Comparison of ENCODE assay signal across 8 cellular contexts in genomic region chr4:10115657-10116624, GRCh38. TPM values are rescaled to one million over a fixed set of nuclear protein-coding genes. Genes with fewer than 3 reads are reported as not detected.
DNase-seq lines count a peak whose midpoint lies in the region; ATAC-seq and TF ChIP-seq lines count a peak whose summit lies in the region.

No MANE protein-coding gene starts in this region.

- intact Hi-C loops in activated B cell treated with CpG ODN at 0.5 μM for 24 hours (cut with micrococcal nuclease) = loop anchor here (1.0 to 2.0 kb wide), 3 partner anchors 97 to 1313 kb away; partner anchors contain the start of gene HS3ST1
- intact Hi-C loops in right lobe of liver (cut with DNase I) = no loop called here

- ATAC-seq in GM21717 (IDR thresholded peaks at IDR 0.05; ENCODE audit: unreplicated experiment) = peak; percentile 43
- peak; percentile 32 for ATAC-seq in activated B cell treated with CpG ODN at 0.5 μM for 24 hours (ENCODE audit: low read depth)
- peak; percentile 45 for ATAC-seq in central memory CD8-positive, alpha-beta T cell (replicated peaks; ENCODE audit: extremely low read depth, poor library complexity, severe bottlenecking)
- peak; percentile 49 to 61 (median 54) for ATAC-seq in right lobe of liver

- TF ChIP-seq POLR2A in right lobe of liver (IDR thresholded peaks at IDR 0.05) = peak; percentile 10

- peak overlapping the region; percentile 91 for H3K4me3 Mint-ChIP-seq in activated B cell treated with CpG ODN at 0.5 μM for 24 hours
- H3K4me3 Mint-ChIP-seq in central memory CD8-positive, alpha-beta T cell = peak overlapping the region; percentile 98

- peaks cover 0 to 11% (median 3%) of the 10 kb centered on the region in 4 donors for H3K4me1 ChIP-seq in right lobe of liver

- no peak for TF ChIP-seq CTCF in GM06990 (IDR thresholded peaks at IDR 0.05; ENCODE audit: insufficient read depth, low read length, poor library complexity, severe bottlenecking)
- TF ChIP-seq CTCF in activated B cell treated with CpG ODN at 0.5 μM for 24 hours (IDR thresholded peaks at IDR 0.05) = no peak
- no peak for TF ChIP-seq CTCF in right lobe of liver (IDR thresholded peaks at IDR 0.05)

- H3K27ac ChIP-seq in right lobe of liver = peak overlapping the region; percentile 84 to 97 (median 85)

- no peaks in the 10 kb centered on the region for H3K9me3 Mint-ChIP-seq in activated B cell treated with CpG ODN at 0.5 μM for 24 hours
- no peaks in the 10 kb centered on the region for H3K9me3 Mint-ChIP-seq in central memory CD8-positive, alpha-beta T cell

- peaks cover 30% of the 10 kb centered on the region for H3K36me3 ChIP-seq in GM06990 (ENCODE audit: control insufficient read depth, insufficient read depth, low read length)
- H3K36me3 ChIP-seq in right lobe of liver = peaks cover 0 to 31% (median 16%) of the 10 kb centered on the region in 4 donors

- H3K27me3 ChIP-seq in GM06990 (replicated peaks; ENCODE audit: control insufficient read depth, insufficient read depth, low read length) (no peaks in the 10 kb centered on the region), right lobe of liver (no peaks in the 10 kb centered on the region)

- peak overlapping the region; percentile 89 for H3K27ac Mint-ChIP-seq in activated B cell treated with CpG ODN at 0.5 μM for 24 hours
- peak overlapping the region; percentile 96 for H3K27ac Mint-ChIP-seq in central memory CD8-positive, alpha-beta T cell (ENCODE audit: low read depth)

- peaks cover 52% of the 10 kb centered on the region for H3K36me3 Mint-ChIP-seq in activated B cell treated with CpG ODN at 0.5 μM for 24 hours (ENCODE audit: low read depth)
- H3K36me3 Mint-ChIP-seq in central memory CD8-positive, alpha-beta T cell (ENCODE audit: insufficient read depth) = peaks cover 57% of the 10 kb centered on the region

- peaks cover 70% of the 10 kb centered on the region for H3K4me1 Mint-ChIP-seq in activated B cell treated with CpG ODN at 0.5 μM for 24 hours
- peaks cover 64% of the 10 kb centered on the region for H3K4me1 Mint-ChIP-seq in central memory CD8-positive, alpha-beta T cell

- H3K27me3 Mint-ChIP-seq in activated B cell treated with CpG ODN at 0.5 μM for 24 hours = no peaks in the 10 kb centered on the region
- no peaks in the 10 kb centered on the region for H3K27me3 Mint-ChIP-seq in central memory CD8-positive, alpha-beta T cell

- POLR2A ChIA-PET in activated B cell treated with CpG ODN at 0.5 μM for 24 hours (lab: Charles Lee) = interaction anchor here (0.8 to 3.4 kb wide), 14 partner anchors 8 to 1356 kb away, joined by 3 to 48 read pairs (median 12); partner anchors contain the start of gene ZNF518B

- no peaks in the 10 kb centered on the region for H3K9me3 ChIP-seq in right lobe of liver

- CTCF ChIA-PET in activated B cell treated with CpG ODN at 0.5 μM for 24 hours (lab: Charles Lee) = no interaction called here

- DNase-seq in GM06990 (ENCODE audit: extremely low read depth, insufficient read length) = peak; percentile 79
- no peak for DNase-seq in Jurkat, Clone E6-1 (ENCODE audit: low read depth, low spot score)
- DNase-seq in activated B cell treated with CpG ODN at 0.5 μM for 24 hours = peak; percentile 63
- peak; percentile 42 to 47 for DNase-seq in central memory CD8-positive, alpha-beta T cell (ENCODE audit: low spot score in 2 of 2)
- peak; percentile 68 to 78 (median 72) for DNase-seq in right lobe of liver
- peak; percentile 46 for DNase-seq in stimulated activated CD8-positive, alpha-beta memory T cell treated with anti-CD3 and anti-CD28 coated beads, Interleukin-12 subunit alpha, Interleukin-12 subunit beta, amount 100 ng/mL, for 4 hours (ENCODE audit: low read depth)
- DNase-seq in superior temporal gyrus (ENCODE audit: extremely low spot score) = no peak

- H3K4me3 ChIP-seq in GM06990 (replicated peaks; ENCODE audit: low read depth, low read length) (peak overlapping the region; percentile 93), right lobe of liver (peak overlapping the region; percentile 83 to 90 (median 89))
- peak overlapping the region; percentile 83 for H3K4me3 ChIP-seq in Jurkat, Clone E6-1 (ENCODE audit: low read length)

- 38% methylated on average over 11 of the region's 87 CpGs for WGBS in right lobe of liver (ENCODE audit: insufficient coverage, low coverage, low lambda C conversion rate, missing lambda C conversion rate)

RNA-seq across cellular contexts. Expression of gene WDR1, which starts 0.7 kb away (rescaled TPM):
- polyA plus RNA-seq in Jurkat, Clone E6-1 (2012; ENCODE audit: insufficient read depth, insufficient read length) = 488 TPM
- total RNA-seq in activated B cell treated with CpG ODN at 0.5 μM for 24 hours = 337 and 348 TPM in 2 replicates
- 100 to 1,000 TPM in 1 of 6 experiments, 10 to 100 TPM in 5; 65.1 to 149 (median 76.4) TPM for total RNA-seq in right lobe of liver

Comparison
In these comparisons a context has a peak if more than half of its experiments do, and no peak if none do; other contexts are left out.
1. DNase-seq: peak in GM06990 (single experiment), activated B cell treated with CpG ODN at 0.5 μM for 24 hours (single experiment), central memory CD8-positive, alpha-beta T cell (2 of 2), right lobe of liver (3 of 3) and stimulated activated CD8-positive, alpha-beta memory T cell treated with anti-CD3 and anti-CD28 coated beads, Interleukin-12 subunit alpha, Interleukin-12 subunit beta, amount 100 ng/mL, for 4 hours (single experiment); none in Jurkat, Clone E6-1 (single experiment) and superior temporal gyrus (single experiment).
2. Peak in every context shown above with its lines, with median percentiles within 50 percentile points of each other: H3K4me3 ChIP-seq and ATAC-seq.